In the genomic region with DNA sequence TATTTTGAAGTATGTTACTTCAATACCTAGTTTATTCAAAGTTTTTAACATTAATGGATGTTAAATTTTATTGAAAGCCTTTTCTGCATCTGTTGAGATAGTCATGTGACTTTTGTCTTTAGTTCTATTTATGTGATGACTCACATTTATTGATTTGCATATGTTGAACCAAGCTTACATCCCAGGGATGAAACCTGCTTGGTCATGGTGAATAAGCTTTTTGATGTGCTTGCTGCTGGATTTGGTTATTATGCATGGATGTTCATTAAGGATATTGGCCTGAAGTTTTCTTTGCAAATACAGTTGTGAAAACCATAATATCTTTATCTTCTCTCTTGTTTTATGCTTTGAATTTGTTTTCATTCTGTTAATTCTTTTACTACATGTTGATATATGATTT, we compare ENCODE assay signal across 21 cellular contexts.
"Had no signal": no experiment of that assay in that cellular context is flagged by ENCODE, and none has a peak within 500 bp of the region (broad histone marks: within the 10 kb centered on the region; RNA-seq: fewer than 3 reads in every experiment).

No MANE protein-coding gene starts in this region.

- ATAC-seq: activated CD4-positive, alpha-beta T cell treated with anti-CD3 and anti-CD28 coated beads for 36 hours; heart left ventricle; mucosa of descending colon; pancreas; psoas muscle; WTC11 had no signal

- H3K27ac ChIP-seq: adrenal gland, breast epithelium, colonic mucosa, dorsolateral prefrontal cortex, heart left ventricle, pancreas, psoas muscle, right atrium auricular region, tibial artery had no signal

- H3K4me1 ChIP-seq: adrenal gland, breast epithelium, colonic mucosa, heart left ventricle, pancreas, psoas muscle, right atrium auricular region, tibial artery had no signal

- H3K4me3 ChIP-seq: adrenal gland, breast epithelium, colonic mucosa, dorsolateral prefrontal cortex, heart left ventricle, mucosa of descending colon, pancreas, psoas muscle, right atrium auricular region, tibial artery had no signal

- FAIRE-seq: astrocyte, TTC549 had no signal

- H3K36me3 ChIP-seq: adrenal gland, breast epithelium, colonic mucosa, heart left ventricle, pancreas, right atrium auricular region, tibial artery had no signal

- DNase-seq: activated CD4-positive, alpha-beta T cell treated with anti-CD3 and anti-CD28 coated beads for 36 hours; activated CD4-positive, alpha-beta T cell treated with anti-CD3 and anti-CD28 coated beads, Interleukin-2, amount 50 U/mL, for 4 hours; activated CD8-positive, alpha-beta memory T cell treated with anti-CD3 and anti-CD28 coated beads for 24 hours; activated CD8-positive, alpha-beta memory T cell treated with anti-CD3 and anti-CD28 coated beads, Interleukin-2, amount 50 U/mL, for 4 hours; activated naive CD4-positive, alpha-beta T cell; activated T-cell treated with anti-CD3 and anti-CD28 coated beads, Interleukin-2, amount 50 U/mL, for 24 hours; adrenal gland; colonic mucosa; dorsolateral prefrontal cortex; heart left ventricle; mucosa of descending colon; nephron progenitor cell; pancreas; psoas muscle; stimulated activated CD4-positive, alpha-beta T cell treated with anti-CD3 and anti-CD28 coated beads, Interleukin-12 subunit alpha, Interleukin-12 subunit beta, amount 100 ng/mL, for 4 hours; tibial artery had no signal

- H3K9me3 ChIP-seq: adrenal gland, colonic mucosa, mucosa of descending colon, pancreas, tibial artery had no signal

- H3K27me3 ChIP-seq: adrenal gland, breast epithelium, colonic mucosa, dorsolateral prefrontal cortex, heart left ventricle, pancreas, right atrium auricular region, tibial artery had no signal
